ENCODE assay signal across 8 cellular contexts in genomic region chr3:184748219-184749135, GRCh38. TPM values are rescaled to one million over a fixed set of nuclear protein-coding genes. Genes with fewer than 3 reads are reported as not detected.
DNase-seq lines count a peak whose midpoint lies in the region; ATAC-seq and TF ChIP-seq lines count a peak whose summit lies in the region.

No MANE protein-coding gene starts in this region.

- H4K20me1 ChIP-seq in OCI-LY3 (ENCODE audit: insufficient read depth, low read length): no peaks in the 10 kb centered on the region

- TF ChIP-seq CTCF in OCI-LY3 (IDR thresholded peaks at IDR 0.05; ENCODE audit: low read depth, low read length): peak; percentile 61
- TF ChIP-seq CTCF in type B pancreatic cell (conservative IDR thresholded peaks at IDR 0.05): peak; percentile 64

- no peaks in the 10 kb centered on the region for H3K79me2 ChIP-seq in OCI-LY3 (ENCODE audit: low read length)

- peaks cover 18% of the 10 kb centered on the region for H3K4me1 ChIP-seq in OCI-LY3 (ENCODE audit: low read length)

- H3K4me1 Mint-ChIP-seq in type B pancreatic cell (ENCODE audit: unreplicated experiment): peaks cover 39% of the 10 kb centered on the region

- peak overlapping the region; percentile 89 for H3K27ac ChIP-seq in OCI-LY3 (ENCODE audit: low read length)

- H3K4me2 ChIP-seq in OCI-LY3 (ENCODE audit: low read length): peak overlapping the region; percentile 50

- H3K4me3 Mint-ChIP-seq in type B pancreatic cell: no peak overlapping the region

- peak overlapping the region; percentile 22 for H3K4me3 ChIP-seq in OCI-LY3 (ENCODE audit: low read length)

- no peaks in the 10 kb centered on the region for H3K27me3 ChIP-seq in OCI-LY3 (ENCODE audit: low read depth, low read length)

- no peaks in the 10 kb centered on the region for H3K9me3 ChIP-seq in OCI-LY3 (ENCODE audit: insufficient read depth, low read length)

- no peaks in the 10 kb centered on the region for H3K36me3 ChIP-seq in OCI-LY3 (replicated peaks; ENCODE audit: low read depth, low read length)

- H3K27ac Mint-ChIP-seq in type B pancreatic cell: peak overlapping the region; percentile 5

- peak; percentile 56 for ATAC-seq in HG02571 (IDR thresholded peaks at IDR 0.05; ENCODE audit: unreplicated experiment)

- DNase-seq in DMS153 treated with DMSO at 0.1 percent for 48 hours (lab: John Stamatoyannopoulos, UW; ENCODE audit: unreplicated experiment) (peak; percentile 29), DMS153 (lab: John Stamatoyannopoulos, UW) (no peak), germinal center (ENCODE audit: low spot score) (peak; percentile 36), type B pancreatic cell (ENCODE audit: extremely low spot score, unreplicated experiment) (no peak), GM19238 (ENCODE audit: insufficient read length, low spot score) (no peak), ureter (ENCODE audit: low spot score) (no peak)

- H2AFZ ChIP-seq in OCI-LY3 (ENCODE audit: low read depth, low read length): peak overlapping the region; percentile 69

- H3K36me3 Mint-ChIP-seq in type B pancreatic cell: no peaks in the 10 kb centered on the region

- no peaks in the 10 kb centered on the region for H3K9me3 Mint-ChIP-seq in type B pancreatic cell

- peak overlapping the region; percentile 60 for H3K9ac ChIP-seq in OCI-LY3 (ENCODE audit: low read length)

- H3K27me3 Mint-ChIP-seq in type B pancreatic cell: peaks cover 4% of the 10 kb centered on the region

RNA-seq across cellular contexts. Expression of gene MAGEF1, which starts 36.6 kb away (rescaled TPM):
- total RNA-seq in type B pancreatic cell (ENCODE audit: low replicate concordance) (69.2 and 75.2 TPM in 2 replicates), ureter (30.4 TPM)

Comparison
In these comparisons a context has a peak if more than half of its experiments do, and no peak if none do; other contexts are left out.
1. DNase-seq: peak in DMS153 treated with DMSO at 0.1 percent for 48 hours (single experiment) and germinal center (single experiment); none in DMS153 (single experiment), type B pancreatic cell (single experiment), GM19238 (single experiment) and ureter (single experiment).